Comparison of ENCODE assay signal across 11 cellular contexts in genomic region chr22:42041784-42042183, GRCh38.
"Had no signal": no experiment of that assay in that cellular context is flagged by ENCODE, and none has a peak within 500 bp of the region (broad histone marks: within the 10 kb centered on the region; RNA-seq: fewer than 3 reads in every experiment).

No MANE protein-coding gene starts in this region.

- H3K36me3 ChIP-seq: HAP-1 had no signal

- H3K4me1 ChIP-seq: HAP-1 had no signal

- H3K4me1 Mint-ChIP-seq: GM23338, H9 had no signal

- DNase-seq: GM23248, GOT3, H7, H9, HCEC 1CT, HFFc6 had no signal

- H3K27ac ChIP-seq: GM23248 had no signal

- ATAC-seq: GM23338, HCT116 had no signal

- FAIRE-seq: H1, H54 had no signal

- H3K27ac Mint-ChIP-seq: GM23338, H9, HFFc6 had no signal

- H3K4me3 ChIP-seq: GM23248, GM23338, HAP-1 had no signal

- H3K4me3 Mint-ChIP-seq: GM23338, H9, HFFc6 had no signal
